Comparison of ENCODE assay signal across 8 cellular contexts in the genomic region with DNA sequence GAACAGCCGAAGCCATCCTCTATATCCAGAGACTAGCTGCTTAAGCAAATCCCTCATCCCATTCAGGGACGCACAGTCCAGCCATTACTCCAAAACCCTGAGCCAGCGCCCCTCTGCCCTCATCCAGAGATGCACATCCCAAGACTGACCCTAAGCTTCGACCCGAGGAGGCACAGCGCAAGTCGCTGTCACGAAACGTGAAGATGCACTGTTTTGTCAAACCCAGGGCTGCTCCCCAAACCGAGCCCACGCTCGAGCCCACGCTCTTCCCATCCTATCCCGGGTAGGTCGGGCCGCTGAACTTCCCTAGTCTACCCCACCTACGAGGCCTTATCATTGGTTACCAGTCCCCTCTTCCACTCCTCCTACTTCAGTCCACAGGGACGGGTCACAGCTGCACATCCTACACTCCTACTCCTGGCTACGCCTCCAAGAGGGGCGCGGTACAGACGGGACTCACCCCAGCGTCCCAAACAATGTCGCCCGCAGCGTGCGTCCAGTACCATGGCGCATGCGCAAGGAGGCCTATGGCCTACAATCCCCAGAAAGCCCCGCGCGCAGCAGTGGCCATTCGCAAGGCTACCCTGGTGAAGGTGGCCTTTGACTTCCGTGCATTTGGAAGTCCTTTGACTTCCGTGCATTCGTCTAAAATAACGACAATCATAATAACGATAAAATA. TPM values are rescaled to one million over a fixed set of nuclear protein-coding genes. Genes with fewer than 3 reads are reported as not detected.
DNase-seq lines count a peak whose midpoint lies in the region; ATAC-seq and TF ChIP-seq lines count a peak whose summit lies in the region.

TSS of gene ZNF285 (minus strand) at position 501 of the 679 bp plus-strand sequence. CDS start 4,395 bp downstream, outside the sequence.

- H3K4me3 ChIP-seq in CD4-positive, alpha-beta memory T cell (ENCODE audit: low read length in 2 of 2) = peak within 1 kb of the TSS in 1 of 2 donors; percentile 34
- H3K4me3 ChIP-seq in fibroblast of mammary gland (ENCODE audit: control insufficient read depth, low read depth, low read length) = peak within 1 kb of the TSS; percentile 64

- peak; percentile 74 to 99 (median 98) for ATAC-seq in natural killer cell
- peak; percentile 74 for ATAC-seq in stimulated activated effector memory CD8-positive, alpha-beta T cell treated with anti-CD3 and anti-CD28 coated beads, Interleukin-12 subunit alpha, Interleukin-12 subunit beta, amount 100 ng/mL, for 72 hours

- H3K4me1 ChIP-seq in CD4-positive, alpha-beta memory T cell (ENCODE audit: insufficient read depth, low read length) = peaks cover 4% of the 10 kb centered on the region

- peaks cover 2 to 6% of the 10 kb centered on the region in 2 donors for H3K27me3 Mint-ChIP-seq in CD4-positive, alpha-beta memory T cell
- peaks cover 4 to 14% of the 10 kb centered on the region in 2 donors for H3K27me3 Mint-ChIP-seq in natural killer cell (ENCODE audit: low read depth in 2 of 2)

- H3K9me3 Mint-ChIP-seq in CD4-positive, alpha-beta memory T cell = peaks cover 0 to 77% (median 57%) of the 10 kb centered on the region in 8 donors
- H3K9me3 Mint-ChIP-seq in natural killer cell = peaks cover 3 to 7% of the 10 kb centered on the region in 2 donors
- peaks cover 16% of the 10 kb centered on the region for H3K9me3 Mint-ChIP-seq in stimulated activated effector memory CD8-positive, alpha-beta T cell treated with anti-CD3 and anti-CD28 coated beads, Interleukin-12 subunit alpha, Interleukin-12 subunit beta, amount 100 ng/mL, for 72 hours

- intact Hi-C loops in CD4-positive, alpha-beta memory T cell (cut with micrococcal nuclease) = no loop called here
- intact Hi-C loops in natural killer cell (cut with micrococcal nuclease) = no loop called here

- peaks cover 5 to 12% (median 8%) of the 10 kb centered on the region in 4 donors for H3K4me1 Mint-ChIP-seq in CD4-positive, alpha-beta memory T cell
- H3K4me1 Mint-ChIP-seq in natural killer cell = peaks cover 7 to 8% of the 10 kb centered on the region in 2 donors
- H3K4me1 Mint-ChIP-seq in stimulated activated effector memory CD8-positive, alpha-beta T cell treated with anti-CD3 and anti-CD28 coated beads, Interleukin-12 subunit alpha, Interleukin-12 subunit beta, amount 100 ng/mL, for 72 hours = peaks cover 7% of the 10 kb centered on the region

- TF ChIP-seq CTCF in fibroblast of mammary gland (conservative IDR thresholded peaks at IDR 0.05; ENCODE audit: control insufficient read depth, insufficient read depth, low read depth, low read length) (no peak), natural killer cell (IDR thresholded peaks at IDR 0.05) (no peak)

- H3K4me3 Mint-ChIP-seq in CD4-positive, alpha-beta memory T cell = peak within 1 kb of the TSS; percentile 77 to 97 (median 88)
- H3K4me3 Mint-ChIP-seq in natural killer cell = peak within 1 kb of the TSS; percentile 99
- peak within 1 kb of the TSS; percentile 76 for H3K4me3 Mint-ChIP-seq in stimulated activated effector memory CD8-positive, alpha-beta T cell treated with anti-CD3 and anti-CD28 coated beads, Interleukin-12 subunit alpha, Interleukin-12 subunit beta, amount 100 ng/mL, for 72 hours

- peaks cover 19 to 22% of the 10 kb centered on the region in 2 donors for H3K36me3 Mint-ChIP-seq in CD4-positive, alpha-beta memory T cell
- peaks cover 26% of the 10 kb centered on the region for H3K36me3 Mint-ChIP-seq in natural killer cell
- H3K36me3 Mint-ChIP-seq in stimulated activated effector memory CD8-positive, alpha-beta T cell treated with anti-CD3 and anti-CD28 coated beads, Interleukin-12 subunit alpha, Interleukin-12 subunit beta, amount 100 ng/mL, for 72 hours = peaks cover 4% of the 10 kb centered on the region

- no peak within 1 kb of the TSS for H3K27ac ChIP-seq in CD4-positive, alpha-beta memory T cell (ENCODE audit: low read depth, low read length)

- H3K9me3 ChIP-seq in CD4-positive, alpha-beta memory T cell (ENCODE audit: control insufficient read depth in 1 of 2, low read length in 2 of 2) = no peaks in the 10 kb centered on the region

- no peaks in the 10 kb centered on the region for H3K27me3 ChIP-seq in CD4-positive, alpha-beta memory T cell (ENCODE audit: insufficient read depth, low read length)

- CTCF ChIA-PET in CD4-positive, alpha-beta memory T cell (lab: Charles Lee; ENCODE audit: partially characterized antibody) = no interaction called here

- H3K36me3 ChIP-seq in CD4-positive, alpha-beta memory T cell (ENCODE audit: insufficient read depth, low read length) = no peaks in the 10 kb centered on the region

- POLR2A ChIA-PET in CD4-positive, alpha-beta memory T cell (lab: Charles Lee; ENCODE audit: partially characterized antibody) = interaction anchor here (1.0 kb wide), 1 partner anchor 237 kb away, joined by 3 read pairs; the partner anchor contains the start of gene ZNF226

- peak; percentile 35 to 68 (median 51) for DNase-seq in CD4-positive, alpha-beta memory T cell
- DNase-seq in HPDE6-E6E7 (ENCODE audit: extremely low spot score) (peak; percentile 96), activated T-cell treated with anti-CD3 and anti-CD28 coated beads for 48 hours (ENCODE audit: low read depth) (peak; percentile 72), fibroblast of mammary gland (ENCODE audit: low read depth) (peak; percentile 98), natural killer cell (peak; percentile 73), NCI-H187 (lab: John Stamatoyannopoulos, UW) (no peak), DMS53 treated with DMSO at 0.1 percent for 48 hours (lab: John Stamatoyannopoulos, UW; ENCODE audit: unreplicated experiment) (no peak)
- peak; percentile 4 to 67 for DNase-seq in stimulated activated effector memory CD8-positive, alpha-beta T cell treated with anti-CD3 and anti-CD28 coated beads, Interleukin-12 subunit alpha, Interleukin-12 subunit beta, amount 100 ng/mL, for 72 hours (ENCODE audit: low spot score in 2 of 2)

- H3K27ac Mint-ChIP-seq in CD4-positive, alpha-beta memory T cell = peak within 1 kb of the TSS in 3 of 7 donors; percentile 13 to 88 (median 32)
- H3K27ac Mint-ChIP-seq in natural killer cell = peak within 1 kb of the TSS; percentile 79 to 83
- peak within 1 kb of the TSS; percentile 68 for H3K27ac Mint-ChIP-seq in stimulated activated effector memory CD8-positive, alpha-beta T cell treated with anti-CD3 and anti-CD28 coated beads, Interleukin-12 subunit alpha, Interleukin-12 subunit beta, amount 100 ng/mL, for 72 hours

RNA-seq across cellular contexts. Expression of gene ZNF285, which starts in this region (rescaled TPM):
- 1 to 10 TPM; 2.0 to 2.2 TPM for total RNA-seq in CD4-positive, alpha-beta memory T cell
- polyA plus RNA-seq in CD4-positive, alpha-beta memory T cell = under 1 TPM; 0.49 to 0.75 TPM
- total RNA-seq in natural killer cell = 1 to 10 TPM in 1 of 3 donors, under 1 TPM in 2; 0.82 to 2.2 (median 0.88) TPM

Comparison
In these comparisons a context has a peak if more than half of its experiments do, and no peak if none do; other contexts are left out.
1. DNase-seq: peak in CD4-positive, alpha-beta memory T cell (5 of 5), HPDE6-E6E7 (single experiment), activated T-cell treated with anti-CD3 and anti-CD28 coated beads for 48 hours (single experiment), fibroblast of mammary gland (single experiment), natural killer cell (single experiment) and stimulated activated effector memory CD8-positive, alpha-beta T cell treated with anti-CD3 and anti-CD28 coated beads, Interleukin-12 subunit alpha, Interleukin-12 subunit beta, amount 100 ng/mL, for 72 hours (2 of 2); none in NCI-H187 (0 of 2) and DMS53 treated with DMSO at 0.1 percent for 48 hours (single experiment).
2. Peak in every context shown above with its lines, with median percentiles within 50 percentile points of each other: H3K4me3 Mint-ChIP-seq.